Comparison of ENCODE assay signal across 10 cellular contexts in the genomic region with DNA sequence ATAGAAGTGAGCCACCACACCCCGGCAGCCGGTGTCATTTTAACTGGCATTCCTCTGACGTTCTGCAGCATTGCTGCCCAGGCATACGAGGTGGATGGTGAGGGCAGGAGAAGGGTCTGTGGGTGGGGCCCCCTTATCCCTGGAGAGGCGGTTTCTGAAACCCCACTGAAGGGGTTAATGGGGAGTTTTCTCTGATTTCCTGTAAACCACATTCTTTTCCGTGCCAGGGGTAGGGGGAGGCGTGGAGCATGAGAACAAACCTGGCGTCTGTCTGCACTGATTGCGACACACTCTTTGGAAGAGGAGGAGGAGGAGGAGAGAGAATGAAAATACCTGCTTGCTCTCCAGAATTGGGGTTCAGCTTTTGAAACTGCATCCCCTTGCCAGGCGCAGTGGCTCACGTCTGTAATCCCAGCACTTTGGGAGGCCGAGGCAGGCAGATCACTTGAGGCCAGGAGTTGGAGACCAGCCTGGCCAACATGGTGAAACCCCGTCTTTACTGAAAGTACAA. TPM values are rescaled to one million over a fixed set of nuclear protein-coding genes. Genes with fewer than 3 reads are reported as not detected.
DNase-seq lines count a peak whose midpoint lies in the region; ATAC-seq and TF ChIP-seq lines count a peak whose summit lies in the region.
"Had no signal": no experiment of that assay in that cellular context is flagged by ENCODE, and none has a peak within 500 bp of the region (broad histone marks: within the 10 kb centered on the region; RNA-seq: fewer than 3 reads in every experiment).

No MANE protein-coding gene starts in this region.

- peaks cover 56% of the 10 kb centered on the region for H3K4me1 Mint-ChIP-seq in activated B cell treated with CpG ODN at 0.5 μM for 24 hours

- POLR2A ChIA-PET in activated B cell treated with CpG ODN at 0.5 μM for 24 hours (lab: Charles Lee) = interaction anchor here (1.0 to 1.1 kb wide), 3 partner anchors 13 to 201 kb away, joined by 3 to 4 read pairs (median 3); no protein-coding TSS in a partner anchor

- H3K27ac Mint-ChIP-seq in activated B cell treated with CpG ODN at 0.5 μM for 24 hours = peak overlapping the region; percentile 50
- H3K27ac Mint-ChIP-seq: WTC11 had no signal

- no peaks in the 10 kb centered on the region for H3K9me3 ChIP-seq in hepatocyte (ENCODE audit: low read depth)
- H3K9me3 ChIP-seq: mucosa of descending colon had no signal

- H3K27ac ChIP-seq in hepatocyte = peak overlapping the region; percentile 78

- no peaks in the 10 kb centered on the region for H3K9me3 Mint-ChIP-seq in activated B cell treated with CpG ODN at 0.5 μM for 24 hours

- WGBS in hepatocyte (ENCODE audit: low lambda C conversion rate, missing lambda C conversion rate) = 21% methylated on average over 13 of the region's 13 CpGs

- H3K4me3 ChIP-seq in hepatocyte (no peak overlapping the region), retinal pigment epithelial cell (ENCODE audit: low read length) (no peak overlapping the region)
- H3K4me3 ChIP-seq: mucosa of descending colon had no signal

- peaks cover 25% of the 10 kb centered on the region for H3K4me1 ChIP-seq in hepatocyte (ENCODE audit: insufficient read depth)

- peak; percentile 51 for DNase-seq in COLO829 (ENCODE audit: low spot score)
- DNase-seq in activated B cell treated with CpG ODN at 0.5 μM for 24 hours = no peak
- peak; percentile 60 for DNase-seq in hepatocyte (ENCODE audit: low spot score)
- peak; percentile 29 for DNase-seq in retinal pigment epithelial cell (ENCODE audit: low read depth)
- DNase-seq in HCEC 1CT = no peak
- DNase-seq in LoVo (ENCODE audit: low spot score) = no peak
- DNase-seq in NCI-H82 treated with DMSO at 0.1 percent for 48 hours (lab: John Stamatoyannopoulos, UW; ENCODE audit: unreplicated experiment) = no peak

- peak overlapping the region; percentile 68 for H3K4me2 ChIP-seq in hepatocyte

- H2AFZ ChIP-seq in hepatocyte = peak overlapping the region; percentile 28

- H3K36me3 ChIP-seq in hepatocyte (replicated peaks; ENCODE audit: insufficient read depth, low read depth) = no peaks in the 10 kb centered on the region

- no peak for ATAC-seq in activated B cell treated with CpG ODN at 0.5 μM for 24 hours (ENCODE audit: low read depth)
- ATAC-seq in HG03159 (IDR thresholded peaks at IDR 0.05; ENCODE audit: unreplicated experiment) = no peak
- ATAC-seq: mucosa of descending colon, WTC11 had no signal

- no peaks in the 10 kb centered on the region for H3K27me3 Mint-ChIP-seq in activated B cell treated with CpG ODN at 0.5 μM for 24 hours

- no peaks in the 10 kb centered on the region for H4K20me1 ChIP-seq in hepatocyte (ENCODE audit: insufficient read depth, poor library complexity, severe bottlenecking)

- H3K36me3 Mint-ChIP-seq in activated B cell treated with CpG ODN at 0.5 μM for 24 hours (ENCODE audit: low read depth) = no peaks in the 10 kb centered on the region
- H3K36me3 Mint-ChIP-seq: WTC11 had no signal

- TF ChIP-seq CTCF in activated B cell treated with CpG ODN at 0.5 μM for 24 hours (IDR thresholded peaks at IDR 0.05) (no peak), hepatocyte (IDR thresholded peaks at IDR 0.05; ENCODE audit: poor library complexity) (no peak), retinal pigment epithelial cell (conservative IDR thresholded peaks at IDR 0.05; ENCODE audit: low read depth, low read length) (no peak)

- H3K79me2 ChIP-seq in hepatocyte = no peaks in the 10 kb centered on the region

- no peak overlapping the region for H3K4me3 Mint-ChIP-seq in activated B cell treated with CpG ODN at 0.5 μM for 24 hours
- H3K4me3 Mint-ChIP-seq: WTC11 had no signal

- intact Hi-C loops in activated B cell treated with CpG ODN at 0.5 μM for 24 hours (cut with micrococcal nuclease) = loop anchor here (2.0 kb wide), 1 partner anchor 14 kb away; a partner anchor contains a TSS

- no peaks in the 10 kb centered on the region for H3K27me3 ChIP-seq in hepatocyte

- CTCF ChIA-PET in activated B cell treated with CpG ODN at 0.5 μM for 24 hours (lab: Charles Lee) = no interaction called here

- no peaks in the 10 kb centered on the region for H3K9me2 ChIP-seq in hepatocyte (replicated peaks; ENCODE audit: insufficient read depth)

RNA-seq across cellular contexts. Expression of a gene that starts 2.7 kb away (rescaled TPM):
- total RNA-seq in activated B cell treated with CpG ODN at 0.5 μM for 24 hours = 0.44 and 0.53 TPM in 2 replicates
- 563 and 814 TPM in 2 replicates for total RNA-seq in hepatocyte
- 493 and 556 TPM in 2 replicates for polyA plus RNA-seq in hepatocyte

RNA-seq across cellular contexts. Expression of a gene that starts 14.2 kb away (rescaled TPM):
- total RNA-seq in activated B cell treated with CpG ODN at 0.5 μM for 24 hours = 53.5 and 55.6 TPM in 2 replicates
- 59.0 and 66.6 TPM in 2 replicates for total RNA-seq in hepatocyte
- 120 TPM in 2 replicates for polyA plus RNA-seq in hepatocyte

RNA-seq across cellular contexts. Expression of a gene that starts 16.3 kb away (rescaled TPM):
- 94.7 and 101 TPM in 2 replicates for total RNA-seq in activated B cell treated with CpG ODN at 0.5 μM for 24 hours
- 48.8 and 50.5 TPM in 2 replicates for total RNA-seq in hepatocyte
- polyA plus RNA-seq in hepatocyte = 79.5 and 85.7 TPM in 2 replicates

RNA-seq across cellular contexts. Expression of a gene that starts 44.1 kb away (rescaled TPM):
- 18.7 and 22.6 TPM in 2 replicates for total RNA-seq in activated B cell treated with CpG ODN at 0.5 μM for 24 hours
- 14.8 and 18.9 TPM in 2 replicates for total RNA-seq in hepatocyte
- polyA plus RNA-seq in hepatocyte = 19.6 and 26.0 TPM in 2 replicates

RNA-seq across cellular contexts. Expression of a gene that starts 49.3 kb away (rescaled TPM):
- 105 and 121 TPM in 2 replicates for total RNA-seq in activated B cell treated with CpG ODN at 0.5 μM for 24 hours
- 0.23 and 0.32 TPM in 2 replicates for total RNA-seq in hepatocyte
- polyA plus RNA-seq in hepatocyte = not detected in 2 replicates

Comparison
In these comparisons a context has a peak if more than half of its experiments do, and no peak if none do; other contexts are left out.
1. DNase-seq: peak in COLO829 (single experiment), hepatocyte (single experiment) and retinal pigment epithelial cell (single experiment); none in activated B cell treated with CpG ODN at 0.5 μM for 24 hours (single experiment), HCEC 1CT (single experiment), LoVo (single experiment) and NCI-H82 treated with DMSO at 0.1 percent for 48 hours (single experiment).
2. RNA of a gene that starts 2.7 kb away (total RNA-seq): 563 to 814 TPM in hepatocyte; 0.44 to 0.53 TPM in activated B cell treated with CpG ODN at 0.5 μM for 24 hours; every median in the first group is over 100 times any median in the second.